In the genomic region with DNA sequence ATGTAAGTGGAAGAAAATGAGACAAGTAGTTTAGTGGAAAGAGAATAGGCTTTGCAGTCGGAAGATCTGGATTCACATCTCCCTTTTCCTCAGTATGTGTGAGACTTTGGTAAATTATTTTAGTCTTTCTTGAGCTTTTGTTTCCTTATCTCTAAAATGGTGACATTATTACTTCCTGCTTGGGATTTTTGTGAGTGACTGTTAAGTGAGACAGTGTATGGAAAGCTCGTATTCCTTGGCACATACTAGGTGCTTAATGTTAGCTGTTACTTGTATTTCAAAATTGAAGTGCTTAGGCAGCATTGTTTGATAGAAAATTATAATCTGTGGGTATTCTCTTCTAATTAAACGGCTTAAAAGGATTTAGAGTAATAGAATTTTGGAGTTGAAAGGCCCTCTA, we compare ENCODE assay signal across 8 cellular contexts. TPM values are rescaled to one million over a fixed set of nuclear protein-coding genes. Genes with fewer than 3 reads are reported as not detected.
DNase-seq lines count a peak whose midpoint lies in the region; ATAC-seq, FAIRE-seq and TF ChIP-seq lines count a peak whose summit lies in the region.

No MANE protein-coding gene starts in this region.

- no peaks in the 10 kb centered on the region for H3K27me3 ChIP-seq in left ventricle myocardium inferior (ENCODE audit: low read depth)
- no peaks in the 10 kb centered on the region for H3K27me3 ChIP-seq in astrocyte (ENCODE audit: insufficient read depth, low read length)

- H3K27ac Mint-ChIP-seq in astrocyte (ENCODE audit: unreplicated experiment), result peak overlapping the region; percentile 31

- intact Hi-C loops in left ventricle myocardium inferior (cut with micrococcal nuclease), result no loop called here
- intact Hi-C loops in cardiac septum (cut with DNase I), result loop anchor here (5.0 kb wide), 1 partner anchor 36 kb away; no protein-coding TSS in a partner anchor

- peak overlapping the region; percentile 98 for H3K9ac ChIP-seq in astrocyte (ENCODE audit: low read length)

- FAIRE-seq in astrocyte (lab: Jason Lieb, UNC) (no peak), HTR-8/SVneo (lab: Jason Lieb, UNC) (no peak)

- peak overlapping the region; percentile 95 for H3K4me2 ChIP-seq in astrocyte (ENCODE audit: low read length)

- H2AFZ ChIP-seq in astrocyte (ENCODE audit: low read depth, low read length), result no peak overlapping the region

- peaks cover 75% of the 10 kb centered on the region for H3K4me1 ChIP-seq in left ventricle myocardium inferior
- H3K4me1 ChIP-seq in astrocyte (ENCODE audit: insufficient read depth, low read length), result peaks cover 3% of the 10 kb centered on the region

- no peaks in the 10 kb centered on the region for H3K9me3 Mint-ChIP-seq in astrocyte (ENCODE audit: unreplicated experiment)

- H3K36me3 ChIP-seq in left ventricle myocardium inferior (peaks cover 3% of the 10 kb centered on the region), astrocyte (ENCODE audit: insufficient read depth, low read length) (peaks cover 2% of the 10 kb centered on the region)

- H3K4me1 Mint-ChIP-seq in astrocyte (ENCODE audit: low read depth, unreplicated experiment), result peaks cover 10% of the 10 kb centered on the region

- ATAC-seq in GM21423 (IDR thresholded peaks at IDR 0.05; ENCODE audit: unreplicated experiment), result no peak

- peaks cover 62% of the 10 kb centered on the region for H4K20me1 ChIP-seq in astrocyte (ENCODE audit: insufficient read depth, low read length)

- no peaks in the 10 kb centered on the region for H3K27me3 Mint-ChIP-seq in astrocyte (ENCODE audit: low read depth, unreplicated experiment)

- peaks cover 71% of the 10 kb centered on the region for H3K79me2 ChIP-seq in astrocyte (ENCODE audit: insufficient read depth, low read length)

- H3K4me3 ChIP-seq in left ventricle myocardium inferior (peak overlapping the region; percentile 97), astrocyte (ENCODE audit: insufficient read depth, low read depth, low read length) (peak overlapping the region; percentile 89)

- H3K36me3 Mint-ChIP-seq in astrocyte (ENCODE audit: low read depth, unreplicated experiment), result no peaks in the 10 kb centered on the region

- TF ChIP-seq CTCF in left ventricle myocardium inferior (IDR thresholded peaks at IDR 0.05; ENCODE audit: borderline replicate concordance) (no peak), astrocyte (IDR thresholded peaks at IDR 0.05; ENCODE audit: insufficient read depth, low read depth, low read length) (no peak)

- no peak overlapping the region for H3K27ac ChIP-seq in left ventricle myocardium inferior (replicated peaks)
- H3K27ac ChIP-seq in astrocyte (ENCODE audit: low read depth, low read length), result no peak overlapping the region

- no peak for DNase-seq in left ventricle myocardium inferior
- no peak for DNase-seq in cardiac septum (ENCODE audit: low spot score)
- peak; percentile 9 for DNase-seq in astrocyte (ENCODE audit: low read depth)
- peak; percentile 9 to 19 for DNase-seq in lung microvascular endothelial cell (ENCODE audit: low read depth in 2 of 2)
- no peak for DNase-seq in DMS79 treated with DMSO at 0.1 percent for 48 hours (lab: John Stamatoyannopoulos, UW)
- DNase-seq in NCI-H128 (lab: John Stamatoyannopoulos, UW; ENCODE audit: unreplicated experiment), result no peak
- DNase-seq in HTR-8/SVneo (ENCODE audit: insufficient read length, low spot score), result no peak

- no peaks in the 10 kb centered on the region for H3K9me3 ChIP-seq in left ventricle myocardium inferior (replicated peaks)
- H3K9me3 ChIP-seq in astrocyte (ENCODE audit: insufficient read depth, low read depth, low read length), result no peaks in the 10 kb centered on the region

- H3K4me3 Mint-ChIP-seq in astrocyte (ENCODE audit: unreplicated experiment), result peak overlapping the region; percentile 99

RNA-seq across cellular contexts. Expression of a gene that starts 2.0 kb away (rescaled TPM):
- total RNA-seq in left ventricle myocardium inferior (97.1 TPM), cardiac septum (79.5 TPM), astrocyte (87.1 and 91.7 TPM in 2 replicates), lung microvascular endothelial cell (68.2 and 85.7 TPM in 2 replicates)

Comparison
In these comparisons a context has a peak if more than half of its experiments do, and no peak if none do; other contexts are left out.
1. DNase-seq: peak in astrocyte (single experiment) and lung microvascular endothelial cell (2 of 2); none in left ventricle myocardium inferior (single experiment), cardiac septum (single experiment), DMS79 treated with DMSO at 0.1 percent for 48 hours (single experiment), NCI-H128 (single experiment) and HTR-8/SVneo (single experiment).